ENCODE assay signal across 8 cellular contexts in genomic region chrX:46903458-46904242, GRCh38. TPM values are rescaled to one million over a fixed set of nuclear protein-coding genes. Genes with fewer than 3 reads are reported as not detected.
DNase-seq lines count a peak whose midpoint lies in the region; ATAC-seq and TF ChIP-seq lines count a peak whose summit lies in the region.

No MANE protein-coding gene starts in this region.

- no peaks in the 10 kb centered on the region for H3K36me3 Mint-ChIP-seq in activated naive CD4-positive, alpha-beta T cell treated with anti-CD3 and anti-CD28 coated beads, Interleukin-2, amount 50 U/mL, for 72 hours
- no peaks in the 10 kb centered on the region for H3K36me3 Mint-ChIP-seq in osteocyte (ENCODE audit: unreplicated experiment)

- DNase-seq in HCEC 1CT (peak; percentile 73), MM.1S (peak; percentile 64), SHP77 (lab: John Stamatoyannopoulos, UW) (peak; percentile 71 to 73), Right ventricle myocardium superior (peak; percentile 83), osteocyte (ENCODE audit: extremely low spot score, unreplicated experiment) (peak; percentile 91), uterus (peak; percentile 74 to 81)
- peak; percentile 48 to 56 for DNase-seq in activated naive CD4-positive, alpha-beta T cell treated with anti-CD3 and anti-CD28 coated beads, Interleukin-2, amount 50 U/mL, for 72 hours (ENCODE audit: low spot score in 2 of 2)

- no peaks in the 10 kb centered on the region for H3K9me2 ChIP-seq in MM.1S (replicated peaks; ENCODE audit: insufficient read depth, low read length)

- TF ChIP-seq POLR2A in uterus (IDR thresholded peaks at IDR 0.05): no peak

- H3K27me3 Mint-ChIP-seq in osteocyte (ENCODE audit: unreplicated experiment): no peaks in the 10 kb centered on the region

- H3K36me3 ChIP-seq in ES-I3 (ENCODE audit: insufficient read depth, low read length) (no peaks in the 10 kb centered on the region), MM.1S (replicated peaks; ENCODE audit: insufficient read depth, low read length) (no peaks in the 10 kb centered on the region), uterus (no peaks in the 10 kb centered on the region)

- H2AFZ ChIP-seq in MM.1S (ENCODE audit: low read length): peak overlapping the region; percentile 47

- H3K4me1 ChIP-seq in ES-I3 (ENCODE audit: insufficient read depth, low read length): no peaks in the 10 kb centered on the region
- peaks cover 11% of the 10 kb centered on the region for H3K4me1 ChIP-seq in MM.1S (ENCODE audit: low read length)
- H3K4me1 ChIP-seq in uterus: no peaks in the 10 kb centered on the region

- no peaks in the 10 kb centered on the region for H3K4me1 Mint-ChIP-seq in osteocyte (ENCODE audit: unreplicated experiment)

- peaks cover 20% of the 10 kb centered on the region for H3F3A ChIP-seq in MM.1S (ENCODE audit: insufficient read depth, low read length)

- ATAC-seq in activated naive CD4-positive, alpha-beta T cell treated with anti-CD3 and anti-CD28 coated beads, Interleukin-2, amount 50 U/mL, for 72 hours: peak; percentile 99
- peak; percentile 99 for ATAC-seq in Right ventricle myocardium superior (ENCODE audit: poor library complexity)

- TF ChIP-seq CTCF in MM.1S (IDR thresholded peaks at IDR 0.05; ENCODE audit: low read length) (peak; percentile 58), osteocyte (IDR thresholded peaks at IDR 0.05) (peak; percentile 74), uterus (IDR thresholded peaks at IDR 0.05) (peak; percentile 61 to 84 (median 65))

- H3K9me3 ChIP-seq in ES-I3 (ENCODE audit: control insufficient read depth, insufficient read depth, low read length) (no peaks in the 10 kb centered on the region), MM.1S (replicated peaks; ENCODE audit: insufficient read depth, low read length) (no peaks in the 10 kb centered on the region), uterus (no peaks in the 10 kb centered on the region)

- H3K79me2 ChIP-seq in MM.1S (ENCODE audit: low read length): no peaks in the 10 kb centered on the region

- no peak overlapping the region for H3K27ac Mint-ChIP-seq in activated naive CD4-positive, alpha-beta T cell treated with anti-CD3 and anti-CD28 coated beads, Interleukin-2, amount 50 U/mL, for 72 hours
- peak overlapping the region; percentile 50 for H3K27ac Mint-ChIP-seq in osteocyte (ENCODE audit: unreplicated experiment)

- H3K27ac ChIP-seq in MM.1S (ENCODE audit: low read length) (peak overlapping the region; percentile 21; the same call in 1 of the 2 replicates), uterus (no peak overlapping the region)

- H3K4me3 ChIP-seq in MM.1S (ENCODE audit: low read length) (peak overlapping the region; percentile 51), uterus (peak overlapping the region; percentile 20 to 35)

- peak overlapping the region; percentile 74 for H3K4me3 Mint-ChIP-seq in osteocyte (ENCODE audit: unreplicated experiment)

- H3K27me3 ChIP-seq in MM.1S (replicated peaks; ENCODE audit: insufficient read depth, low read length) (no peaks in the 10 kb centered on the region), uterus (no peaks in the 10 kb centered on the region)

- peak overlapping the region; percentile 70 for H3K4me2 ChIP-seq in MM.1S (ENCODE audit: low read depth, low read length)

- intact Hi-C loops in Right ventricle myocardium superior (cut with DNase I) (loop anchor here (5.0 kb wide), 2 partner anchors 74 to 129 kb away; no protein-coding TSS in a partner anchor), uterus (cut with DNase I; ENCODE audit: low total_unique reads) (no loop called here)

- H3K9ac ChIP-seq in ES-I3 (ENCODE audit: low read depth, low read length) (peak overlapping the region; percentile 55; the same call in 1 of the 2 replicates), MM.1S (ENCODE audit: low read length) (no peak overlapping the region)

- H4K20me1 ChIP-seq in MM.1S (ENCODE audit: insufficient read depth, low read length): no peaks in the 10 kb centered on the region

- H3K9me3 Mint-ChIP-seq in activated naive CD4-positive, alpha-beta T cell treated with anti-CD3 and anti-CD28 coated beads, Interleukin-2, amount 50 U/mL, for 72 hours: no peaks in the 10 kb centered on the region
- no peaks in the 10 kb centered on the region for H3K9me3 Mint-ChIP-seq in osteocyte (ENCODE audit: unreplicated experiment)

RNA-seq across cellular contexts. Expression of gene JADE3, which starts 8.6 kb away (rescaled TPM):
- 1 to 10 TPM in 1 of 2 donors, under 1 TPM in 1; 0.43 to 1.9 TPM for total RNA-seq in activated naive CD4-positive, alpha-beta T cell treated with anti-CD3 and anti-CD28 coated beads, Interleukin-2, amount 50 U/mL, for 72 hours
- 7.8 TPM for total RNA-seq in Right ventricle myocardium superior
- 11.2 and 14.0 TPM in 2 replicates for total RNA-seq in osteocyte
- total RNA-seq in uterus: 10 to 100 TPM in 2 of 4 donors, 1 to 10 TPM in 2; 6.9 to 15.5 (median 10.2) TPM
